ENCODE assay signal across 1 cellular context in genomic region chr7:107076781-107077698, GRCh38.
TF ChIP-seq lines count a peak whose summit lies in the region.

No MANE protein-coding gene starts in this region.

TF ChIP-seq in K562, 482 proteins besides CTCF, POLR2A, EP300 and RAD21 (continued from another document and continues in another):
- TF ChIP-seq TEAD4 (IDR thresholded peaks at IDR 0.05; ENCODE audit: low read length) (peak; percentile 9; the same call in 1 of the 2 replicates), TEAD4 (CRISPR knock-in tag; IDR thresholded peaks at IDR 0.05; ENCODE audit: borderline replicate concordance) (no peak), ZBTB11 (CRISPR knock-in tag; IDR thresholded peaks at IDR 0.05) (no peak), ASH1L (IDR thresholded peaks at IDR 0.05; ENCODE audit: borderline replicate concordance, low read depth, partially characterized antibody) (no peak), ELF2 (CRISPR knock-in tag; IDR thresholded peaks at IDR 0.05) (no peak), SMAD1 (IDR thresholded peaks at IDR 0.05; ENCODE audit: low read depth, low read length, partially characterized antibody) (no peak), GABPB1 (CRISPR knock-in tag; IDR thresholded peaks at IDR 0.05) (no peak), ZFX (CRISPR knock-in tag; IDR thresholded peaks at IDR 0.05) (no peak), ZNF263 (CRISPR knock-in tag; IDR thresholded peaks at IDR 0.05; ENCODE audit: borderline replicate concordance) (no peak), NONO (IDR thresholded peaks at IDR 0.05; ENCODE audit: low read depth in 2 of 2, low read length in 1 of 2) (no peak), FOXK1 (CRISPR knock-in tag; IDR thresholded peaks at IDR 0.05; ENCODE audit: borderline replicate concordance) (no peak), MLX (CRISPR knock-in tag; conservative IDR thresholded peaks at IDR 0.05) (no peak), PTTG1 (tag; IDR thresholded peaks at IDR 0.05; ENCODE audit: low read depth) (no peak), HES1 (IDR thresholded peaks at IDR 0.05; ENCODE audit: low read depth) (no peak), DPF2 (IDR thresholded peaks at IDR 0.05) (peak; percentile 84), ARNT (IDR thresholded peaks at IDR 0.05) (peak in 1 of 2 experiments; percentile 65; a peak in 1 of 4 replicates), ZNF197 (CRISPR knock-in tag; IDR thresholded peaks at IDR 0.05; ENCODE audit: low read depth) (no peak), LARP7 (IDR thresholded peaks at IDR 0.05) (no peak), TEAD2 (tag; IDR thresholded peaks at IDR 0.05) (no peak), PTRF (tag; IDR thresholded peaks at IDR 0.05) (no peak), POLR3A (IDR thresholded peaks at IDR 0.05; ENCODE audit: borderline replicate concordance, extremely low read depth, insufficient read depth, insufficient read length) (no peak), NR4A1 (CRISPR knock-in tag; IDR thresholded peaks at IDR 0.05) (no peak), NR4A1 (tag; IDR thresholded peaks at IDR 0.05) (no peak), E2F5 (CRISPR knock-in tag; IDR thresholded peaks at IDR 0.05) (no peak), DEAF1 (CRISPR knock-in tag; IDR thresholded peaks at IDR 0.05) (no peak), ARID4B (CRISPR knock-in tag; IDR thresholded peaks at IDR 0.05) (no peak), WHSC1 (IDR thresholded peaks at IDR 0.05; ENCODE audit: low read length) (no peak), JUND (IDR thresholded peaks at IDR 0.05; ENCODE audit: borderline replicate concordance, low read depth, low read length) (peak; percentile 99), JUND (tag; IDR thresholded peaks at IDR 0.05; ENCODE audit: borderline replicate concordance, low read depth, low read length) (peak; percentile 99)
- TF ChIP-seq, protein P1, sequence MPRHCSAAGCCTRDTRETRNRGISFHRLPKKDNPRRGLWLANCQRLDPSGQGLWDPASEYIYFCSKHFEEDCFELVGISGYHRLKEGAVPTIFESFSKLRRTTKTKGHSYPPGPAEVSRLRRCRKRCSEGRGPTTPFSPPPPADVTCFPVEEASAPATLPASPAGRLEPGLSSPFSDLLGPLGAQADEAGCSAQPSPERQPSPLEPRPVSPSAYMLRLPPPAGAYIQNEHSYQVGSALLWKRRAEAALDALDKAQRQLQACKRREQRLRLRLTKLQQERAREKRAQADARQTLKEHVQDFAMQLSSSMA (CRISPR knock-in tag; IDR thresholded peaks at IDR 0.05) = no peak
- TF ChIP-seq, protein P2, sequence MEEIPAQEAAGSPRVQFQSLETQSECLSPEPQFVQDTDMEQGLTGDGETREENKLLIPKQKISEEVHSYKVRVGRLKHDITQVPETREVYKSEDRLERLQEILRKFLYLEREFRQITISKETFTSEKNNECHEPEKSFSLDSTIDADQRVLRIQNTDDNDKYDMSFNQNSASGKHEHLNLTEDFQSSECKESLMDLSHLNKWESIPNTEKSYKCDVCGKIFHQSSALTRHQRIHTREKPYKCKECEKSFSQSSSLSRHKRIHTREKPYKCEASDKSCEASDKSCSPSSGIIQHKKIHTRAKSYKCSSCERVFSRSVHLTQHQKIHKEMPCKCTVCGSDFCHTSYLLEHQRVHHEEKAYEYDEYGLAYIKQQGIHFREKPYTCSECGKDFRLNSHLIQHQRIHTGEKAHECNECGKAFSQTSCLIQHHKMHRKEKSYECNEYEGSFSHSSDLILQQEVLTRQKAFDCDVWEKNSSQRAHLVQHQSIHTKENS (CRISPR knock-in tag; IDR thresholded peaks at IDR 0.05) = no peak
- TF ChIP-seq, protein P3, sequence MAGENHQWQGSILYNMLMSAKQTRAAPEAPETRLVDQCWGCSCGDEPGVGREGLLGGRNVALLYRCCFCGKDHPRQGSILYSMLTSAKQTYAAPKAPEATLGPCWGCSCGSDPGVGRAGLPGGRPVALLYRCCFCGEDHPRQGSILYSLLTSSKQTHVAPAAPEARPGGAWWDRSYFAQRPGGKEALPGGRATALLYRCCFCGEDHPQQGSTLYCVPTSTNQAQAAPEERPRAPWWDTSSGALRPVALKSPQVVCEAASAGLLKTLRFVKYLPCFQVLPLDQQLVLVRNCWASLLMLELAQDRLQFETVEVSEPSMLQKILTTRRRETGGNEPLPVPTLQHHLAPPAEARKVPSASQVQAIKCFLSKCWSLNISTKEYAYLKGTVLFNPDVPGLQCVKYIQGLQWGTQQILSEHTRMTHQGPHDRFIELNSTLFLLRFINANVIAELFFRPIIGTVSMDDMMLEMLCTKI (IDR thresholded peaks at IDR 0.05; ENCODE audit: partially characterized antibody) = no peak
